ENCODE assay signal across 20 cellular contexts in the genomic region with DNA sequence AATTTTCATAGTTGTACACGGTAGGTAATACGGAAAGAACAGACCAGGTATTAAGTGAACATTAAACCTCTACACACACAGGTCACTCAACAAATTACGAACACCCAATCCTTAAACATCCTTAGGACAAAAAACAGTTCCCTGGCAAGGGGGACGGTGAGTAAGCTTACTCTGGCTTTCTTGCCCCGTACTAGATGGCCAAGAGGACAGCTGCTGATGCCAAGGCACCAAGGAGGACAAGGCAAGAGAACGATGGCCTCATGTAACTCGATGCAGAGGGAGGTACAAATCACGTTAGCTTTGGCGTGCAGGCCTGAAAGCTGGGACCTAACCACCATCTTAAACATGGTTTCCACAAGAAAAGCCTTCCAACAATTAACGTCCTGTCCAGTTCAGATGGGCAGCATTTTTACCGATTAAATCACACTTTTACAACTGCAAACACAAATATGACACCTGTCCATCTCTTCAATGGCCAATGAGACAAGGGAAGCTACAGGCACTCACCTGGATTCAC. TPM values are rescaled to one million over a fixed set of nuclear protein-coding genes. Genes with fewer than 3 reads are reported as not detected.
DNase-seq lines count a peak whose midpoint lies in the region; ATAC-seq, FAIRE-seq and TF ChIP-seq lines count a peak whose summit lies in the region.
"Had no signal": no experiment of that assay in that cellular context is flagged by ENCODE, and none has a peak within 500 bp of the region (broad histone marks: within the 10 kb centered on the region; RNA-seq: fewer than 3 reads in every experiment).

No MANE protein-coding gene starts in this region.

- peaks cover 15 to 28% of the 10 kb centered on the region in 2 experiments for H3K36me3 ChIP-seq in HepG2 (replicated peaks in 1 of 2; ENCODE audit: control insufficient read depth in 1 of 2, insufficient read depth in 2 of 2, low read length in 2 of 2)
- H3K36me3 ChIP-seq in right lobe of liver: peaks cover 0 to 3% (median 0%) of the 10 kb centered on the region in 4 donors
- H3K36me3 ChIP-seq in gastroesophageal sphincter: no peaks in the 10 kb centered on the region
- no peaks in the 10 kb centered on the region for H3K36me3 ChIP-seq in psoas muscle (ENCODE audit: insufficient read depth in 1 of 2, low read depth in 1 of 2)
- no peaks in the 10 kb centered on the region for H3K36me3 ChIP-seq in spleen
- H3K36me3 ChIP-seq: prostate gland had no signal

- no peak overlapping the region for H2AFZ ChIP-seq in HepG2 (ENCODE audit: low read length)
- H2AFZ ChIP-seq: PC-9 had no signal

- CTCF ChIA-PET in HepG2 (lab: Yijun Ruan, JAX; ENCODE audit: low intra/inter-chr PET ratio, low total read pairs): no interaction called here

- no peak for TF ChIP-seq POLR2A in HepG2 (IDR thresholded peaks at IDR 0.05; ENCODE audit: insufficient read depth in 1 of 2, low read depth in 2 of 2, low read length in 2 of 2)
- TF ChIP-seq POLR2A in right lobe of liver (IDR thresholded peaks at IDR 0.05): no peak
- no peak for TF ChIP-seq POLR2A in gastroesophageal sphincter (IDR thresholded peaks at IDR 0.05)
- TF ChIP-seq POLR2A in spleen (IDR thresholded peaks at IDR 0.05): no peak

- no peaks in the 10 kb centered on the region for H3K9me3 ChIP-seq in HepG2 (ENCODE audit: low read length)
- H3K9me3 ChIP-seq in right lobe of liver: no peaks in the 10 kb centered on the region
- H3K9me3 ChIP-seq in gastroesophageal sphincter: no peaks in the 10 kb centered on the region
- H3K9me3 ChIP-seq in psoas muscle: no peaks in the 10 kb centered on the region
- no peaks in the 10 kb centered on the region for H3K9me3 ChIP-seq in spleen
- H3K9me3 ChIP-seq: A549, prostate gland, upper lobe of left lung had no signal

- H3K4me3 ChIP-seq in HepG2 (replicated peaks in 1 of 3; ENCODE audit: insufficient read depth in 1 of 3, low read depth in 2 of 3, low read length in 3 of 3) (no peak overlapping the region), right lobe of liver (no peak overlapping the region), gastroesophageal sphincter (no peak overlapping the region), psoas muscle (no peak overlapping the region), spleen (no peak overlapping the region)
- H3K4me3 ChIP-seq: A549, PC-9, prostate gland, upper lobe of left lung had no signal

- H3K4me1 ChIP-seq in HepG2 (ENCODE audit: insufficient read depth, low read length) (peaks cover 90% of the 10 kb centered on the region), right lobe of liver (no peaks in the 10 kb centered on the region), gastroesophageal sphincter (peaks cover 0 to 71% (median 16%) of the 10 kb centered on the region in 3 donors), psoas muscle (no peaks in the 10 kb centered on the region), spleen (no peaks in the 10 kb centered on the region)

- H4K20me1 ChIP-seq in HepG2 (ENCODE audit: insufficient read depth, low read length): peaks cover 76% of the 10 kb centered on the region

- TF ChIP-seq EP300 in HepG2 (IDR thresholded peaks at IDR 0.05; ENCODE audit: low read depth in 2 of 2, low read length in 2 of 2): no peak
- TF ChIP-seq EP300 in HepG2 (CRISPR knock-in tag; IDR thresholded peaks at IDR 0.05; ENCODE audit: borderline replicate concordance): no peak
- TF ChIP-seq EP300 in gastroesophageal sphincter (IDR thresholded peaks at IDR 0.05): no peak

- no peak overlapping the region for H3K9ac ChIP-seq in HepG2 (ENCODE audit: insufficient read depth, low read depth, low read length)

- no TSS peak for BruUV-seq in HepG2 (replicated peaks; lab: Mats Ljungman, UMichigan)

- peaks cover 100% of the 10 kb centered on the region for H3K79me2 ChIP-seq in HepG2 (ENCODE audit: insufficient read depth, low read length)

- in situ Hi-C loops in HepG2 (cut with HindIII; ENCODE audit: extremely low pct_ligation_motif_present, low pct_unique_long_range_greater_than_20kb): no loop called here

- H3K4me2 ChIP-seq in HepG2 (ENCODE audit: low read depth, low read length): peak overlapping the region; percentile 3; the same call in 1 of the 2 replicates
- H3K4me2 ChIP-seq: A549, PC-9 had no signal

- POLR2A ChIA-PET in HepG2 (lab: Yijun Ruan, JAX): interaction anchor here (1.4 kb wide), 1 partner anchor 12 kb away, joined by 3 read pairs; no protein-coding TSS in a partner anchor

- intact Hi-C loops in HepG2 (cut with micrococcal nuclease; ENCODE audit: unreplicated experiment) (loop anchor here (2.0 to 10.0 kb wide), 2 partner anchors 15 to 435 kb away; partner anchors contain the start of gene F11), right lobe of liver (cut with DNase I) (no loop called here), psoas muscle (cut with DNase I) (no loop called here), spleen (cut with DNase I; ENCODE audit: low total_unique reads) (no loop called here)

- FAIRE-seq in HepG2 (lab: Jason Lieb, UNC): no peak
- FAIRE-seq: A549 had no signal

- TF ChIP-seq CTCF in HepG2 (CRISPR knock-in tag; IDR thresholded peaks at IDR 0.05) (no peak), right lobe of liver (IDR thresholded peaks at IDR 0.05) (no peak), gastroesophageal sphincter (IDR thresholded peaks at IDR 0.05) (no peak), psoas muscle (IDR thresholded peaks at IDR 0.05) (no peak), spleen (IDR thresholded peaks at IDR 0.05 in 8 of 11, conservative IDR thresholded peaks at IDR 0.05 in 3 of 11) (no peak)

- ATAC-seq in HepG2: no peak
- ATAC-seq in right lobe of liver: no peak
- no peak for ATAC-seq in gastroesophageal sphincter
- peak; percentile 50 to 71 (median 66) for ATAC-seq in psoas muscle
- ATAC-seq: activated naive CD8-positive, alpha-beta T cell treated with anti-CD3 and anti-CD28 coated beads, Interleukin-2, amount 50 U/mL, for 24 hours had no signal

- WGBS in HepG2 (ENCODE audit: low lambda C conversion rate): 97% methylated on average over 10 of the region's 11 CpGs
- 96% methylated on average over 10 of the region's 11 CpGs for WGBS in right lobe of liver (ENCODE audit: insufficient coverage, low coverage, low lambda C conversion rate, missing lambda C conversion rate)
- 87 to 90% methylated on average over 3 to 11 of the region's 11 CpGs for WGBS in gastroesophageal sphincter (ENCODE audit: low coverage in 1 of 2), 2 donors
- WGBS in psoas muscle, 3 donors: 43 to 53% (median 47%) methylated on average over 11 of the region's 11 CpGs
- 85 to 92% (median 89%) methylated on average over 11 of the region's 11 CpGs for WGBS in spleen, 5 donors

- no peak for TF ChIP-seq RAD21 in HepG2 (CRISPR knock-in tag; IDR thresholded peaks at IDR 0.05)

- H3K27ac ChIP-seq in HepG2 (ENCODE audit: extremely low read length, insufficient read depth, low read length) (peak overlapping the region; percentile 23), right lobe of liver (no peak overlapping the region), gastroesophageal sphincter (peak overlapping the region in 3 of 4 donors; percentile 80 to 85 (median 81)), psoas muscle (peak overlapping the region; percentile 46), spleen (no peak overlapping the region)
- H3K27ac ChIP-seq: A549, PC-9 had no signal

- H3K27me3 ChIP-seq in HepG2 (ENCODE audit: control insufficient read depth in 1 of 2, insufficient read depth in 2 of 2, low read length in 2 of 2): no peaks in the 10 kb centered on the region
- no peaks in the 10 kb centered on the region for H3K27me3 ChIP-seq in right lobe of liver
- H3K27me3 ChIP-seq in gastroesophageal sphincter: no peaks in the 10 kb centered on the region
- H3K27me3 ChIP-seq in psoas muscle (ENCODE audit: insufficient read depth in 3 of 3, low read length in 2 of 3): peaks cover 0 to 1% (median 0%) of the 10 kb centered on the region in 3 donors
- H3K27me3 ChIP-seq in spleen (replicated peaks in 1 of 7): no peaks in the 10 kb centered on the region
- H3K27me3 ChIP-seq: upper lobe of left lung had no signal

- DNase-seq in HepG2 (ENCODE audit: low spot score) (no peak), right lobe of liver (no peak), psoas muscle (no peak), spleen (no peak), inferior parietal cortex (ENCODE audit: extremely low spot score) (no peak), Kasumi-1 (lab: John Stamatoyannopoulos, UW) (no peak)
- DNase-seq in stimulated activated CD4-positive, alpha-beta T cell treated with anti-CD3 and anti-CD28 coated beads, Interleukin-12 subunit alpha, Interleukin-12 subunit beta, amount 100 ng/mL, for 4 hours: no peak
- DNase-seq: activated CD4-positive, alpha-beta memory T cell treated with anti-CD3 and anti-CD28 coated beads for 36 hours; activated naive CD8-positive, alpha-beta T cell treated with anti-CD3 and anti-CD28 coated beads, Interleukin-2, amount 50 U/mL, for 24 hours; CD4-positive, alpha-beta memory T cell; cortex of kidney; MV-4-11; NCI-H2081 treated with DMSO at 0.1 percent for 48 hours; NCI-H526; stimulated activated CD4-positive, alpha-beta T cell treated with anti-CD3 and anti-CD28 coated beads, Interleukin-2, amount 100 ng/mL, for 48 hours had no signal

RNA-seq across cellular contexts. Expression of gene FAT1, which starts 23.7 kb away (rescaled TPM):
- 176 and 185 TPM in 2 replicates for total RNA-seq in HepG2 (2016; rRNA removed; fragmentation: Illumina TruSeq; extraction: Trizol)
- 74.9 and 87.3 TPM in 2 replicates for total RNA-seq in HepG2 (2016; cell fraction: cytosol; rRNA removed; fragmentation: Illumina TruSeq; extraction: Trizol; ENCODE audit: low read depth)
- 158 and 182 TPM in 2 replicates for total RNA-seq in HepG2 (2016; cell fraction: insoluble cytoplasmic fraction; rRNA removed; fragmentation: Illumina TruSeq; extraction: Trizol)
- total RNA-seq in HepG2 (2016; cell fraction: membrane; rRNA removed; fragmentation: Illumina TruSeq; extraction: Trizol): 361 and 484 TPM in 2 replicates
- total RNA-seq in HepG2 (2016; cell fraction: nucleus; rRNA removed; fragmentation: Illumina TruSeq; extraction: Trizol): 203 and 219 TPM in 2 replicates
- 193 and 216 TPM in 2 replicates for polyA plus RNA-seq in HepG2 (2011; rRNA removed)
- 145 and 153 TPM in 2 replicates for polyA plus RNA-seq in HepG2 (2011; cell fraction: cytosol; rRNA removed)
- polyA plus RNA-seq in HepG2 (2011; cell fraction: nucleus; rRNA removed): 169 and 173 TPM in 2 replicates
- polyA plus RNA-seq in HepG2 (2012): 84.5 and 103 TPM in 2 replicates
- 2.5 and 3.2 TPM in 2 replicates for polyA plus RNA-seq in HepG2 (2016; cell fraction: cytosol; fragmentation: Illumina TruSeq; extraction: Trizol; ENCODE audit: low read depth)
- polyA plus RNA-seq in HepG2 (2016; cell fraction: insoluble cytoplasmic fraction; fragmentation: Illumina TruSeq; extraction: Trizol; ENCODE audit: low read depth): 34.1 and 47.0 TPM in 2 replicates
- polyA plus RNA-seq in HepG2 (2016; cell fraction: membrane; fragmentation: Illumina TruSeq; extraction: Trizol; ENCODE audit: low read depth): 7.0 and 7.3 TPM in 2 replicates
- polyA plus RNA-seq in HepG2 (2016; cell fraction: nucleus; fragmentation: Illumina TruSeq; extraction: Trizol; ENCODE audit: insufficient read depth, low read depth): 164 and 179 TPM in 2 replicates
- polyA minus RNA-seq in HepG2 (2011; rRNA and poly(A)+ RNA removed; ENCODE audit: low replicate concordance): 311 and 1,912 TPM in 2 replicates
- 510 and 534 TPM in 2 replicates for polyA minus RNA-seq in HepG2 (2011; cell fraction: cytosol; rRNA and poly(A)+ RNA removed)
- 531 and 554 TPM in 2 replicates for polyA minus RNA-seq in HepG2 (2011; cell fraction: nucleus; rRNA and poly(A)+ RNA removed)
- total RNA-seq in right lobe of liver: 100 to 1,000 TPM in 2 of 6 experiments, 10 to 100 TPM in 4; 32.9 to 173 (median 69.7) TPM
- 100 to 1,000 TPM in 3 of 4 donors, 10 to 100 TPM in 1; 84.4 to 279 (median 154) TPM for total RNA-seq in gastroesophageal sphincter
- total RNA-seq in psoas muscle: 10 to 100 TPM in 1 of 4 donors, 1 to 10 TPM in 3; 2.9 to 11.5 (median 5.6) TPM
- polyA plus RNA-seq in psoas muscle: 1 to 10 TPM; 1.8 to 4.0 (median 1.9) TPM
- total RNA-seq in spleen: 10 to 100 TPM in 1 of 7 donors, 1 to 10 TPM in 6; 4.2 to 20.0 (median 6.8) TPM
- 1 to 10 TPM in 2 of 3 donors, under 1 TPM in 1; 0.87 to 1.9 (median 1.7) TPM for polyA plus RNA-seq in spleen
- total RNA-seq: activated CD4-positive, alpha-beta memory T cell treated with anti-CD3 and anti-CD28 coated beads for 36 hours; CD4-positive, alpha-beta memory T cell had no signal
- polyA plus RNA-seq: CD4-positive, alpha-beta memory T cell had no signal

Comparison
In these comparisons a context has a peak if more than half of its experiments do, and no peak if none do; other contexts are left out.
1. H3K27ac ChIP-seq: peak in HepG2 (single experiment), gastroesophageal sphincter (3 of 4) and psoas muscle (single experiment); none in right lobe of liver (0 of 3) and spleen (0 of 8).
2. ATAC-seq: peak in psoas muscle (4 of 4); none in HepG2 (single experiment), right lobe of liver (0 of 4) and gastroesophageal sphincter (single experiment).